ENCODE assay signal across 14 cellular contexts in genomic region chr11:83174008-83174407, GRCh38. TPM values are rescaled to one million over a fixed set of nuclear protein-coding genes. Genes with fewer than 3 reads are reported as not detected.
DNase-seq lines count a peak whose midpoint lies in the region; ATAC-seq, FAIRE-seq and TF ChIP-seq lines count a peak whose summit lies in the region.
"Had no signal": no experiment of that assay in that cellular context is flagged by ENCODE, and none has a peak within 500 bp of the region (broad histone marks: within the 10 kb centered on the region; RNA-seq: fewer than 3 reads in every experiment).

No MANE protein-coding gene starts in this region.

- no peak for TF ChIP-seq CTCF in OCI-LY3 (IDR thresholded peaks at IDR 0.05; ENCODE audit: low read depth, low read length)
- no peak for TF ChIP-seq CTCF in pancreas (IDR thresholded peaks at IDR 0.05)

- peak; percentile 47 to 50 for ATAC-seq in activated CD4-positive, CD25-positive, alpha-beta regulatory T cell treated with anti-CD3 and anti-CD28 coated beads, Interleukin-2, amount 50 U/mL, for 24 hours
- ATAC-seq in GM21786 (IDR thresholded peaks at IDR 0.05; ENCODE audit: unreplicated experiment) (peak; percentile 57), pancreas (peak in 3 of 4 donors; percentile 10 to 57 (median 42)), GM19452 (IDR thresholded peaks at IDR 0.05; ENCODE audit: unreplicated experiment) (no peak)
- ATAC-seq: A549, left cardiac atrium had no signal

- intact Hi-C loops in pancreas (cut with DNase I): no loop called here

- FAIRE-seq in pancreas (lab: Jason Lieb, UNC): no peak
- FAIRE-seq: colon had no signal

- H3K79me2 ChIP-seq in OCI-LY3 (ENCODE audit: low read length): peaks cover 95% of the 10 kb centered on the region

- no peak overlapping the region for H3K9ac ChIP-seq in OCI-LY3 (ENCODE audit: low read length)

- H3K36me3 ChIP-seq in OCI-LY3 (replicated peaks; ENCODE audit: low read depth, low read length): peaks cover 69% of the 10 kb centered on the region
- H3K36me3 ChIP-seq in pancreas: peaks cover 0 to 36% (median 16%) of the 10 kb centered on the region in 3 donors

- peaks cover 83% of the 10 kb centered on the region for H4K20me1 ChIP-seq in OCI-LY3 (ENCODE audit: insufficient read depth, low read length)

- peak overlapping the region; percentile 25; the same call in 1 of the 2 replicates for H3K4me2 ChIP-seq in OCI-LY3 (ENCODE audit: low read length)
- H3K4me2 ChIP-seq: A549 had no signal

- H3K9me3 ChIP-seq in OCI-LY3 (ENCODE audit: insufficient read depth, low read length) (no peaks in the 10 kb centered on the region), pancreas (no peaks in the 10 kb centered on the region)
- H3K9me3 ChIP-seq: A549 had no signal

- no peak for DNase-seq in activated CD4-positive, CD25-positive, alpha-beta regulatory T cell (lab: John Stamatoyannopoulos, UW)
- DNase-seq in pancreas (no peak), EL (no peak)
- DNase-seq in activated effector memory CD4-positive, alpha-beta T cell treated with Interleukin-2 at 50 U/mL for 16 hours: no peak
- DNase-seq: activated gamma-delta T cell treated with Interleukin-2 at 50 U/mL for 16 hours, left cardiac atrium, NCI-H2029, trophoblast cell had no signal

- H3K27ac ChIP-seq in OCI-LY3 (ENCODE audit: low read length): peak overlapping the region; percentile 31; the same call in 1 of the 2 replicates
- H3K27ac ChIP-seq in pancreas: peak overlapping the region in 1 of 4 donors; percentile 30
- H3K27ac ChIP-seq: A549 had no signal

- H3K27me3 ChIP-seq in OCI-LY3 (ENCODE audit: low read depth, low read length) (no peaks in the 10 kb centered on the region), pancreas (no peaks in the 10 kb centered on the region)

- H3K4me3 ChIP-seq in OCI-LY3 (ENCODE audit: low read length) (no peak overlapping the region), pancreas (no peak overlapping the region)
- H3K4me3 ChIP-seq: A549 had no signal

- H2AFZ ChIP-seq in OCI-LY3 (ENCODE audit: low read depth, low read length): no peak overlapping the region

- H3K4me1 ChIP-seq in OCI-LY3 (ENCODE audit: low read length) (peaks cover 39% of the 10 kb centered on the region), pancreas (peaks cover 36 to 55% (median 38%) of the 10 kb centered on the region in 3 donors)

RNA-seq across cellular contexts. Expression of gene PCF11, which starts 17.1 kb away (rescaled TPM):
- total RNA-seq in pancreas: 10 to 100 TPM; 18.4 to 34.3 (median 25.3) TPM
- 10 to 100 TPM; 23.5 to 31.2 TPM for polyA plus RNA-seq in pancreas

RNA-seq across cellular contexts. Expression of gene ANKRD42, which starts 19.5 kb away (rescaled TPM):
- total RNA-seq in pancreas: 1 to 10 TPM; 4.1 to 8.1 (median 5.3) TPM
- polyA plus RNA-seq in pancreas: 1 to 10 TPM; 3.5 to 5.4 TPM
